In genomic region chr3:197793246-197793645, GRCh38 we compare ENCODE assay signal across 2 cellular contexts.
TF ChIP-seq lines count a peak whose summit lies in the region.

No MANE protein-coding gene starts in this region.

TF ChIP-seq in GM23338, 12 proteins besides CTCF, POLR2A, EP300 and RAD21:
- TF ChIP-seq REST (IDR thresholded peaks at IDR 0.05; ENCODE audit: unreplicated experiment) (no peak), ZNF462 (CRISPR knock-in tag; IDR thresholded peaks at IDR 0.05) (no peak), ETS1 (IDR thresholded peaks at IDR 0.05) (no peak)

TF ChIP-seq in HepG2, 621 proteins besides CTCF, POLR2A, EP300 and RAD21:
- no peak for TF ChIP-seq ZNF331 (CRISPR knock-in tag; IDR thresholded peaks at IDR 0.05)
TF ChIP-seq in HepG2: peak in this region for 0.
